ENCODE assay signal across 1 cellular context in genomic region chr3:27228805-27229204, GRCh38.
TF ChIP-seq lines count a peak whose summit lies in the region.

No MANE protein-coding gene starts in this region.

TF ChIP-seq in Ishikawa, 13 proteins besides CTCF, POLR2A, EP300 and RAD21 (continued from another document):
- TF ChIP-seq REST (IDR thresholded peaks at IDR 0.05; ENCODE audit: low read depth) (no peak), MAX (IDR thresholded peaks at IDR 0.05) (no peak), YY1 (IDR thresholded peaks at IDR 0.05; ENCODE audit: low read depth) (no peak), EGR1 (IDR thresholded peaks at IDR 0.05) (no peak), TEAD4 (IDR thresholded peaks at IDR 0.05) (no peak), CEBPB (IDR thresholded peaks at IDR 0.05) (no peak), NFIC (IDR thresholded peaks at IDR 0.05) (no peak)
